8 cellular contexts compared by ENCODE assay signal in the genomic region with DNA sequence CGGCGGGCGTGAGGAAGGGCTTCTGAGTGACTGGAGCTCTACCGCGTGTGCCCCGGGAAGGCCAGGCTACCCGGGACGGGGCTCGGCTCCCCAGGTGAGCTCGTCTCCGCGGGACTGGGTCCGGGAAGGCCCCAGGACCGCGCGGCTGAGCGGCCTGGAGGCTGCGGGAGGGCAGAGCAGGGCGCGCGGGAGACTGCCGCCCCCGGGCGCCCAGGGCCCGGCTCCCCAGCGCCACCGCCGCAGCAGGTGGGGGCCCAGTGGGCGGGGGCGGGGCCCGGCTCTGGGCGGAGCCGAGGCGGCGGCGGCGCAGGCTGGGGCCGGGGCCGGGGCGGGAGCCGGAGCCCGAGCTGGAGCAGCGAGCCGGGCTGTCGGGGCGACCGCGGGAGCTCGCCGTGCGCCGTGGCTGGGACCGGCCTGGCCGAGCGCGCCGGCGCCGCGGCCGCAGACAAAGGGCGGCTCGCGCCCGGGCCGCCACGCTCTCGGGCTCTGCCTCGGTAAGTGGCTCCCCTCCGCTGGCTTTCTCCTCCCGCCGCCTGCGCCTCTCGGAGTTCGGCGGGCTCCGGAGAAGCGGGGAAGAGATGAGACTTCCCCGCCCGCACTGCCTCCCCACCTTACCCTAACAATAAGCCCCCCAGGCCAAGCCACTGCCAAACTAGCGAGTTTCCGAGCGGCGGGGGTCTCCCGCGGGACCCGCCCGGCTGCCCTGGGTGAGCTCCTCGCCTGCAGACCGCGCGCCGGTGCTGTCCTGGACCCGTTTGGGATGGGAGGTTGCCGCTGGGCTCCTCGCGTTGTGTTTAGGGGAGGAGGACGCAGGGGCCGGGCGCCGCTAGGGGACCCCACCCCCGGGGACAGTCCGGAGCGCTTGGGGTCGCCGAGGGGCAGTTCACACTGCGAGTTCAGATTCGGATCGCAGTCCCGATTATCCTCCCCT. TPM values are rescaled to one million over a fixed set of nuclear protein-coding genes. Genes with fewer than 3 reads are reported as not detected.
DNase-seq lines count a peak whose midpoint lies in the region; ATAC-seq and TF ChIP-seq lines count a peak whose summit lies in the region.

A gene (plus strand): TSS at position 338 of the 931 bp plus-strand sequence. CDS start 103,872 bp downstream, outside the sequence.

- H3K27me3 Mint-ChIP-seq in T-helper 2 cell treated with Interferon-gamma antibody and Interleukin-4, amounts not matched to agents 5 μg/mL and 100 μg/mL, for 36 hours (ENCODE audit: low read depth): peaks cover 71% of the 10 kb centered on the region

- DNase-seq in activated CD4-positive, CD25-positive, alpha-beta regulatory T cell (lab: John Stamatoyannopoulos, UW): no peak
- DNase-seq in T-helper 2 cell treated with Interferon-gamma antibody and Interleukin-4, amounts not matched to agents 5 μg/mL and 100 μg/mL, for 36 hours (ENCODE audit: low spot score): peak; percentile 13
- DNase-seq in epithelial cell of proximal tubule (ENCODE audit: low read depth): no peak
- DNase-seq in transverse colon: peak; percentile 33
- no peak for DNase-seq in cerebellar nuclear complex (lab: John Stamatoyannopoulos, UW)

- H3K4me3 Mint-ChIP-seq in T-helper 2 cell treated with Interferon-gamma antibody and Interleukin-4, amounts not matched to agents 5 μg/mL and 100 μg/mL, for 36 hours: peak within 1 kb of the TSS; percentile 36

- H3K9me3 ChIP-seq in mesodermal cell (ENCODE audit: control insufficient read depth, low read length) (no peaks in the 10 kb centered on the region), transverse colon (peaks cover 0 to 7% of the 10 kb centered on the region in 2 donors)

- peaks cover 63% of the 10 kb centered on the region for H3K27me3 ChIP-seq in transverse colon

- H3K36me3 ChIP-seq in mesodermal cell (ENCODE audit: control insufficient read depth, insufficient read depth, low read length) (no peaks in the 10 kb centered on the region), transverse colon (no peaks in the 10 kb centered on the region)

- H3K4me3 ChIP-seq in epithelial cell of proximal tubule (ENCODE audit: low read depth, low read length): peak within 1 kb of the TSS; percentile 51
- peak within 1 kb of the TSS; percentile 51 for H3K4me3 ChIP-seq in mesodermal cell (ENCODE audit: extremely low read depth, insufficient read depth, low read length, poor library complexity, severe bottlenecking)
- peak within 1 kb of the TSS; percentile 43 to 82 (median 59) for H3K4me3 ChIP-seq in transverse colon

- peak; percentile 20 to 55 for ATAC-seq in activated CD4-positive, CD25-positive, alpha-beta regulatory T cell treated with anti-CD3 and anti-CD28 coated beads, Interleukin-2, amount 50 U/mL, for 24 hours
- ATAC-seq in HG02981 (IDR thresholded peaks at IDR 0.05; ENCODE audit: unreplicated experiment): peak; percentile 65

- H3K9me3 Mint-ChIP-seq in T-helper 2 cell treated with Interferon-gamma antibody and Interleukin-4, amounts not matched to agents 5 μg/mL and 100 μg/mL, for 36 hours: no peaks in the 10 kb centered on the region

- TF ChIP-seq POLR2A in transverse colon (IDR thresholded peaks at IDR 0.05): no peak

- TF ChIP-seq CTCF in epithelial cell of proximal tubule (conservative IDR thresholded peaks at IDR 0.05; ENCODE audit: low read depth, low read length) (no peak), transverse colon (IDR thresholded peaks at IDR 0.05) (no peak)

- H3K4me1 Mint-ChIP-seq in T-helper 2 cell treated with Interferon-gamma antibody and Interleukin-4, amounts not matched to agents 5 μg/mL and 100 μg/mL, for 36 hours (ENCODE audit: low read depth): no peaks in the 10 kb centered on the region

- intact Hi-C loops in transverse colon (cut with DNase I; ENCODE audit: low total_unique reads): loop anchor here (2.0 kb wide), 1 partner anchor 53 kb away; no protein-coding TSS in a partner anchor

- 0% methylated on average over 53 to 86 of the region's 110 CpGs for WGBS in mesodermal cell (ENCODE audit: insufficient coverage in 2 of 2), 2 experiments
- WGBS in transverse colon (ENCODE audit: low coverage in 1 of 2), 2 donors: 2% methylated on average over 47 of the region's 110 CpGs; no CpG with 5 or more reads in 1 of the 2 donors

- H3K36me3 Mint-ChIP-seq in T-helper 2 cell treated with Interferon-gamma antibody and Interleukin-4, amounts not matched to agents 5 μg/mL and 100 μg/mL, for 36 hours (ENCODE audit: low read depth): no peaks in the 10 kb centered on the region

- peaks cover 3% of the 10 kb centered on the region for H3K4me1 ChIP-seq in mesodermal cell (ENCODE audit: control insufficient read depth, insufficient read depth, low read length, poor library complexity, severe bottlenecking)
- H3K4me1 ChIP-seq in transverse colon: peaks cover 12 to 20% (median 15%) of the 10 kb centered on the region in 4 donors

- no peak for TF ChIP-seq EP300 in transverse colon (IDR thresholded peaks at IDR 0.05; ENCODE audit: low read depth)

- H3K27ac ChIP-seq in mesodermal cell (ENCODE audit: low read depth, low read length, severe bottlenecking) (no peak within 1 kb of the TSS), transverse colon (peak within 1 kb of the TSS; percentile 50 to 83 (median 70))

- in situ Hi-C loops in transverse colon (cut with MboI; ENCODE audit: low pct_ligation_motif_present in 1 of 4, low pct_unique_long_range_greater_than_20kb in 1 of 4, low sequenced_read_pairs in 3 of 4): loop anchor here in 1 of 4 donors (25.0 kb wide), 1 partner anchor 102 kb away; no protein-coding TSS in a partner anchor

- no peak within 1 kb of the TSS for H3K27ac Mint-ChIP-seq in T-helper 2 cell treated with Interferon-gamma antibody and Interleukin-4, amounts not matched to agents 5 μg/mL and 100 μg/mL, for 36 hours

RNA-seq across cellular contexts. Expression of the gene that starts here (rescaled TPM):
- total RNA-seq in epithelial cell of proximal tubule: 0.36 and 1.3 TPM in 2 replicates
- polyA plus RNA-seq in mesodermal cell (2013, experiment 1 of 2): 0.96 TPM
- 0.76 TPM for polyA plus RNA-seq in mesodermal cell (2013, experiment 2 of 2)
- 10 to 100 TPM in 1 of 4 donors, 1 to 10 TPM in 3; 1.6 to 20.1 (median 5.7) TPM for total RNA-seq in transverse colon

Comparison
In these comparisons a context has a peak if more than half of its experiments do, and no peak if none do; other contexts are left out.
1. DNase-seq: peak in T-helper 2 cell treated with Interferon-gamma antibody and Interleukin-4, amounts not matched to agents 5 μg/mL and 100 μg/mL, for 36 hours (single experiment) and transverse colon (single experiment); none in activated CD4-positive, CD25-positive, alpha-beta regulatory T cell (0 of 4), epithelial cell of proximal tubule (single experiment) and cerebellar nuclear complex (0 of 2).
2. Peak in every context shown above with its lines, with median percentiles within 50 percentile points of each other: H3K4me3 ChIP-seq.